1 cellular context compared by ENCODE assay signal in the genomic region with DNA sequence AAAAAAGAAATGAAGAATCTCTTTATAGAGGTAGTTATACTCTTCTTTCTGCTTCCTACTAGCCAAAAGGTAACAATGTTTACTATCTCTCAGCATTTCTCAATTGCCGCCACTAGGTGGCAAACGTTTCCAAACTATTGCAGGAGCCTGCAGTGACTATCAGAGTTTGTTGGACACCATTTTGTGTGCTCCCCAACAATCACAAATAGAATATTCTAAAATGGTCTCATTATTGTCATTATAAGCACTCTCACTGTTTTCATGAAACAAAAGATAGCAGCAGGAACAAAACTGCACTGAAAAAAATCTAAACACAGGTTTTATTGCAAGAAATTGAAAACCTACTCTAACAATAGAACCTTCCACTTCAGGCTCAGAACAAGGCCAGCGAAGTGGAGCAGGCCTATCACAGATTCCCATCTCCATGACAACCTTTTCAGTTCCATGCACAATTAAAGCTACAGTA.
TF ChIP-seq lines count a peak whose summit lies in the region.

No MANE protein-coding gene starts in this region.

TF ChIP-seq in HepG2, 621 proteins besides CTCF, POLR2A, EP300 and RAD21 (continued from another document and continues in another):
- TF ChIP-seq, protein P1, sequence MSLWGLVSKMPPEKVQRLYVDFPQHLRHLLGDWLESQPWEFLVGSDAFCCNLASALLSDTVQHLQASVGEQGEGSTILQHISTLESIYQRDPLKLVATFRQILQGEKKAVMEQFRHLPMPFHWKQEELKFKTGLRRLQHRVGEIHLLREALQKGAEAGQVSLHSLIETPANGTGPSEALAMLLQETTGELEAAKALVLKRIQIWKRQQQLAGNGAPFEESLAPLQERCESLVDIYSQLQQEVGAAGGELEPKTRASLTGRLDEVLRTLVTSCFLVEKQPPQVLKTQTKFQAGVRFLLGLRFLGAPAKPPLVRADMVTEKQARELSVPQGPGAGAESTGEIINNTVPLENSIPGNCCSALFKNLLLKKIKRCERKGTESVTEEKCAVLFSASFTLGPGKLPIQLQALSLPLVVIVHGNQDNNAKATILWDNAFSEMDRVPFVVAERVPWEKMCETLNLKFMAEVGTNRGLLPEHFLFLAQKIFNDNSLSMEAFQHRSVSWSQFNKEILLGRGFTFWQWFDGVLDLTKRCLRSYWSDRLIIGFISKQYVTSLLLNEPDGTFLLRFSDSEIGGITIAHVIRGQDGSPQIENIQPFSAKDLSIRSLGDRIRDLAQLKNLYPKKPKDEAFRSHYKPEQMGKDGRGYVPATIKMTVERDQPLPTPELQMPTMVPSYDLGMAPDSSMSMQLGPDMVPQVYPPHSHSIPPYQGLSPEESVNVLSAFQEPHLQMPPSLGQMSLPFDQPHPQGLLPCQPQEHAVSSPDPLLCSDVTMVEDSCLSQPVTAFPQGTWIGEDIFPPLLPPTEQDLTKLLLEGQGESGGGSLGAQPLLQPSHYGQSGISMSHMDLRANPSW (CRISPR knock-in tag; IDR thresholded peaks at IDR 0.05; ENCODE audit: borderline replicate concordance): no peak
- no peak for TF ChIP-seq MXI1 (IDR thresholded peaks at IDR 0.05; ENCODE audit: borderline replicate concordance, low read depth, low read length)
- TF ChIP-seq NR2F6 (IDR thresholded peaks at IDR 0.05): no peak
- TF ChIP-seq NR2F6 (CRISPR knock-in tag; IDR thresholded peaks at IDR 0.05): no peak
- TF ChIP-seq SRSF4 (IDR thresholded peaks at IDR 0.05; ENCODE audit: low read depth, low read length, poor library complexity, severe bottlenecking): no peak
- TF ChIP-seq, protein P2, sequence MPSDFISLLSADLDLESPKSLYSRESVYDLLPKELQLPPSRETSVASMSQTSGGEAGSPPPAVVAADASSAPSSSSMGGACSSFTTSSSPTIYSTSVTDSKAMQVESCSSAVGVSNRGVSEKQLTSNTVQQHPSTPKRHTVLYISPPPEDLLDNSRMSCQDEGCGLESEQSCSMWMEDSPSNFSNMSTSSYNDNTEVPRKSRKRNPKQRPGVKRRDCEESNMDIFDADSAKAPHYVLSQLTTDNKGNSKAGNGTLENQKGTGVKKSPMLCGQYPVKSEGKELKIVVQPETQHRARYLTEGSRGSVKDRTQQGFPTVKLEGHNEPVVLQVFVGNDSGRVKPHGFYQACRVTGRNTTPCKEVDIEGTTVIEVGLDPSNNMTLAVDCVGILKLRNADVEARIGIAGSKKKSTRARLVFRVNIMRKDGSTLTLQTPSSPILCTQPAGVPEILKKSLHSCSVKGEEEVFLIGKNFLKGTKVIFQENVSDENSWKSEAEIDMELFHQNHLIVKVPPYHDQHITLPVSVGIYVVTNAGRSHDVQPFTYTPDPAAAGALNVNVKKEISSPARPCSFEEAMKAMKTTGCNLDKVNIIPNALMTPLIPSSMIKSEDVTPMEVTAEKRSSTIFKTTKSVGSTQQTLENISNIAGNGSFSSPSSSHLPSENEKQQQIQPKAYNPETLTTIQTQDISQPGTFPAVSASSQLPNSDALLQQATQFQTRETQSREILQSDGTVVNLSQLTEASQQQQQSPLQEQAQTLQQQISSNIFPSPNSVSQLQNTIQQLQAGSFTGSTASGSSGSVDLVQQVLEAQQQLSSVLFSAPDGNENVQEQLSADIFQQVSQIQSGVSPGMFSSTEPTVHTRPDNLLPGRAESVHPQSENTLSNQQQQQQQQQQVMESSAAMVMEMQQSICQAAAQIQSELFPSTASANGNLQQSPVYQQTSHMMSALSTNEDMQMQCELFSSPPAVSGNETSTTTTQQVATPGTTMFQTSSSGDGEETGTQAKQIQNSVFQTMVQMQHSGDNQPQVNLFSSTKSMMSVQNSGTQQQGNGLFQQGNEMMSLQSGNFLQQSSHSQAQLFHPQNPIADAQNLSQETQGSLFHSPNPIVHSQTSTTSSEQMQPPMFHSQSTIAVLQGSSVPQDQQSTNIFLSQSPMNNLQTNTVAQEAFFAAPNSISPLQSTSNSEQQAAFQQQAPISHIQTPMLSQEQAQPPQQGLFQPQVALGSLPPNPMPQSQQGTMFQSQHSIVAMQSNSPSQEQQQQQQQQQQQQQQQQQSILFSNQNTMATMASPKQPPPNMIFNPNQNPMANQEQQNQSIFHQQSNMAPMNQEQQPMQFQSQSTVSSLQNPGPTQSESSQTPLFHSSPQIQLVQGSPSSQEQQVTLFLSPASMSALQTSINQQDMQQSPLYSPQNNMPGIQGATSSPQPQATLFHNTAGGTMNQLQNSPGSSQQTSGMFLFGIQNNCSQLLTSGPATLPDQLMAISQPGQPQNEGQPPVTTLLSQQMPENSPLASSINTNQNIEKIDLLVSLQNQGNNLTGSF (CRISPR knock-in tag; IDR thresholded peaks at IDR 0.05): no peak
- TF ChIP-seq ATM (IDR thresholded peaks at IDR 0.05; ENCODE audit: borderline replicate concordance): no peak
- TF ChIP-seq TAF15 (IDR thresholded peaks at IDR 0.05; ENCODE audit: low read depth, low read length, poor library complexity, severe bottlenecking): no peak
- no peak for TF ChIP-seq NKX3-1 (CRISPR knock-in tag; IDR thresholded peaks at IDR 0.05)
- no peak for TF ChIP-seq AGO2 (optimal IDR thresholded peaks at IDR 0.05; ENCODE audit: low read depth, low read length)
- no peak for TF ChIP-seq ZFP41 (CRISPR knock-in tag; IDR thresholded peaks at IDR 0.05; ENCODE audit: borderline replicate concordance)
- TF ChIP-seq, protein P3, sequence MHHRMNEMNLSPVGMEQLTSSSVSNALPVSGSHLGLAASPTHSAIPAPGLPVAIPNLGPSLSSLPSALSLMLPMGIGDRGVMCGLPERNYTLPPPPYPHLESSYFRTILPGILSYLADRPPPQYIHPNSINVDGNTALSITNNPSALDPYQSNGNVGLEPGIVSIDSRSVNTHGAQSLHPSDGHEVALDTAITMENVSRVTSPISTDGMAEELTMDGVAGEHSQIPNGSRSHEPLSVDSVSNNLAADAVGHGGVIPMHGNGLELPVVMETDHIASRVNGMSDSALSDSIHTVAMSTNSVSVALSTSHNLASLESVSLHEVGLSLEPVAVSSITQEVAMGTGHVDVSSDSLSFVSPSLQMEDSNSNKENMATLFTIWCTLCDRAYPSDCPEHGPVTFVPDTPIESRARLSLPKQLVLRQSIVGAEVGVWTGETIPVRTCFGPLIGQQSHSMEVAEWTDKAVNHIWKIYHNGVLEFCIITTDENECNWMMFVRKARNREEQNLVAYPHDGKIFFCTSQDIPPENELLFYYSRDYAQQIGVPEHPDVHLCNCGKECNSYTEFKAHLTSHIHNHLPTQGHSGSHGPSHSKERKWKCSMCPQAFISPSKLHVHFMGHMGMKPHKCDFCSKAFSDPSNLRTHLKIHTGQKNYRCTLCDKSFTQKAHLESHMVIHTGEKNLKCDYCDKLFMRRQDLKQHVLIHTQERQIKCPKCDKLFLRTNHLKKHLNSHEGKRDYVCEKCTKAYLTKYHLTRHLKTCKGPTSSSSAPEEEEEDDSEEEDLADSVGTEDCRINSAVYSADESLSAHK (CRISPR knock-in tag; IDR thresholded peaks at IDR 0.05; ENCODE audit: borderline replicate concordance): no peak
- TF ChIP-seq, protein P4, sequence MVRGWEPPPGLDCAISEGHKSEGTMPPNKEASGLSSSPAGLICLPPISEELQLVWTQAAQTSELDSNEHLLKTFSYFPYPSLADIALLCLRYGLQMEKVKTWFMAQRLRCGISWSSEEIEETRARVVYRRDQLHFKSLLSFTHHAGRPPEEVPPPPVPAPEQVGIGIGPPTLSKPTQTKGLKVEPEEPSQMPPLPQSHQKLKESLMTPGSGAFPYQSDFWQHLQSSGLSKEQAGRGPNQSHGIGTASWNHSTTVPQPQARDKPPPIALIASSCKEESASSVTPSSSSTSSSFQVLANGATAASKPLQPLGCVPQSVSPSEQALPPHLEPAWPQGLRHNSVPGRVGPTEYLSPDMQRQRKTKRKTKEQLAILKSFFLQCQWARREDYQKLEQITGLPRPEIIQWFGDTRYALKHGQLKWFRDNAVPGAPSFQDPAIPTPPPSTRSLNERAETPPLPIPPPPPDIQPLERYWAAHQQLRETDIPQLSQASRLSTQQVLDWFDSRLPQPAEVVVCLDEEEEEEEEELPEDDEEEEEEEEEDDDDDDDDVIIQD (CRISPR knock-in tag; IDR thresholded peaks at IDR 0.05; ENCODE audit: low read depth): peak; percentile 55; the same call in 1 of the 2 replicates
- TF ChIP-seq, protein P5, sequence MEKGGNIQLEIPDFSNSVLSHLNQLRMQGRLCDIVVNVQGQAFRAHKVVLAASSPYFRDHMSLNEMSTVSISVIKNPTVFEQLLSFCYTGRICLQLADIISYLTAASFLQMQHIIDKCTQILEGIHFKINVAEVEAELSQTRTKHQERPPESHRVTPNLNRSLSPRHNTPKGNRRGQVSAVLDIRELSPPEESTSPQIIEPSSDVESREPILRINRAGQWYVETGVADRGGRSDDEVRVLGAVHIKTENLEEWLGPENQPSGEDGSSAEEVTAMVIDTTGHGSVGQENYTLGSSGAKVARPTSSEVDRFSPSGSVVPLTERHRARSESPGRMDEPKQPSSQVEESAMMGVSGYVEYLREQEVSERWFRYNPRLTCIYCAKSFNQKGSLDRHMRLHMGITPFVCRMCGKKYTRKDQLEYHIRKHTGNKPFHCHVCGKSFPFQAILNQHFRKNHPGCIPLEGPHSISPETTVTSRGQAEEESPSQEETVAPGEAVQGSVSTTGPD (CRISPR knock-in tag; IDR thresholded peaks at IDR 0.05): no peak
- TF ChIP-seq, protein P6, sequence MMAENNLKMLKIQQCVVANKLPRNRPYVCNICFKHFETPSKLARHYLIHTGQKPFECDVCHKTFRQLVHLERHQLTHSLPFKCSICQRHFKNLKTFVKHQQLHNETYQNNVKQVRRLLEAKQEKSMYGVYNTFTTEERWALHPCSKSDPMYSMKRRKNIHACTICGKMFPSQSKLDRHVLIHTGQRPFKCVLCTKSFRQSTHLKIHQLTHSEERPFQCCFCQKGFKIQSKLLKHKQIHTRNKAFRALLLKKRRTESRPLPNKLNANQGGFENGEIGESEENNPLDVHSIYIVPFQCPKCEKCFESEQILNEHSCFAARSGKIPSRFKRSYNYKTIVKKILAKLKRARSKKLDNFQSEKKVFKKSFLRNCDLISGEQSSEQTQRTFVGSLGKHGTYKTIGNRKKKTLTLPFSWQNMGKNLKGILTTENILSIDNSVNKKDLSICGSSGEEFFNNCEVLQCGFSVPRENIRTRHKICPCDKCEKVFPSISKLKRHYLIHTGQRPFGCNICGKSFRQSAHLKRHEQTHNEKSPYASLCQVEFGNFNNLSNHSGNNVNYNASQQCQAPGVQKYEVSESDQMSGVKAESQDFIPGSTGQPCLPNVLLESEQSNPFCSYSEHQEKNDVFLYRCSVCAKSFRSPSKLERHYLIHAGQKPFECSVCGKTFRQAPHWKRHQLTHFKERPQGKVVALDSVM (CRISPR knock-in tag; IDR thresholded peaks at IDR 0.05): no peak
- TF ChIP-seq, protein P7, sequence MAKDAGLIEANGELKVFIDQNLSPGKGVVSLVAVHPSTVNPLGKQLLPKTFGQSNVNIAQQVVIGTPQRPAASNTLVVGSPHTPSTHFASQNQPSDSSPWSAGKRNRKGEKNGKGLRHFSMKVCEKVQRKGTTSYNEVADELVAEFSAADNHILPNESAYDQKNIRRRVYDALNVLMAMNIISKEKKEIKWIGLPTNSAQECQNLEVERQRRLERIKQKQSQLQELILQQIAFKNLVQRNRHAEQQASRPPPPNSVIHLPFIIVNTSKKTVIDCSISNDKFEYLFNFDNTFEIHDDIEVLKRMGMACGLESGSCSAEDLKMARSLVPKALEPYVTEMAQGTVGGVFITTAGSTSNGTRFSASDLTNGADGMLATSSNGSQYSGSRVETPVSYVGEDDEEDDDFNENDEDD (CRISPR knock-in tag; IDR thresholded peaks at IDR 0.05; ENCODE audit: borderline replicate concordance): no peak
- TF ChIP-seq MED1 (CRISPR knock-in tag; IDR thresholded peaks at IDR 0.05): no peak
- TF ChIP-seq SRSF1 (optimal IDR thresholded peaks at IDR 0.05; ENCODE audit: low read depth, low read length): no peak
- TF ChIP-seq EHMT2 (IDR thresholded peaks at IDR 0.05; ENCODE audit: borderline replicate concordance, low read depth, low read length): peak; percentile 87; the same call in 1 of the 2 replicates
- TF ChIP-seq EEA1 (CRISPR knock-in tag; IDR thresholded peaks at IDR 0.05; ENCODE audit: borderline replicate concordance): no peak
- TF ChIP-seq, protein P8, sequence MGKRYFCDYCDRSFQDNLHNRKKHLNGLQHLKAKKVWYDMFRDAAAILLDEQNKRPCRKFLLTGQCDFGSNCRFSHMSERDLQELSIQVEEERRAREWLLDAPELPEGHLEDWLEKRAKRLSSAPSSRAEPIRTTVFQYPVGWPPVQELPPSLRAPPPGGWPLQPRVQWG (CRISPR knock-in tag; IDR thresholded peaks at IDR 0.05; ENCODE audit: borderline replicate concordance, low read depth): no peak
- no peak for TF ChIP-seq ZNF550 (CRISPR knock-in tag; IDR thresholded peaks at IDR 0.05; ENCODE audit: borderline replicate concordance)
- TF ChIP-seq SMC3 (IDR thresholded peaks at IDR 0.05; ENCODE audit: low read length): peak; percentile 90
- no peak for TF ChIP-seq ATRX (CRISPR knock-in tag; IDR thresholded peaks at IDR 0.05; ENCODE audit: borderline replicate concordance)
- TF ChIP-seq ZMYM4 (CRISPR knock-in tag; IDR thresholded peaks at IDR 0.05): peak; percentile 29; the same call in 1 of the 2 replicates
- no peak for TF ChIP-seq ZNF615 (CRISPR knock-in tag; IDR thresholded peaks at IDR 0.05; ENCODE audit: borderline replicate concordance)
- TF ChIP-seq ZNF160 (CRISPR knock-in tag; IDR thresholded peaks at IDR 0.05): no peak
- TF ChIP-seq TP53 (CRISPR knock-in tag; conservative IDR thresholded peaks at IDR 0.05): no peak
- TF ChIP-seq, protein P9, sequence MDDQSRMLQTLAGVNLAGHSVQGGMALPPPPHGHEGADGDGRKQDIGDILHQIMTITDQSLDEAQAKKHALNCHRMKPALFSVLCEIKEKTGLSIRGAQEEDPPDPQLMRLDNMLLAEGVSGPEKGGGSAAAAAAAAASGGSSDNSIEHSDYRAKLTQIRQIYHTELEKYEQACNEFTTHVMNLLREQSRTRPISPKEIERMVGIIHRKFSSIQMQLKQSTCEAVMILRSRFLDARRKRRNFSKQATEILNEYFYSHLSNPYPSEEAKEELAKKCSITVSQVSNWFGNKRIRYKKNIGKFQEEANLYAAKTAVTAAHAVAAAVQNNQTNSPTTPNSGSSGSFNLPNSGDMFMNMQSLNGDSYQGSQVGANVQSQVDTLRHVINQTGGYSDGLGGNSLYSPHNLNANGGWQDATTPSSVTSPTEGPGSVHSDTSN (CRISPR knock-in tag; IDR thresholded peaks at IDR 0.05; ENCODE audit: borderline replicate concordance): no peak
- no peak for TF ChIP-seq ZBTB20 (CRISPR knock-in tag; IDR thresholded peaks at IDR 0.05; ENCODE audit: borderline replicate concordance, low read depth)
- no peak for TF ChIP-seq ZNF12 (CRISPR knock-in tag; IDR thresholded peaks at IDR 0.05)
- TF ChIP-seq, protein P10, sequence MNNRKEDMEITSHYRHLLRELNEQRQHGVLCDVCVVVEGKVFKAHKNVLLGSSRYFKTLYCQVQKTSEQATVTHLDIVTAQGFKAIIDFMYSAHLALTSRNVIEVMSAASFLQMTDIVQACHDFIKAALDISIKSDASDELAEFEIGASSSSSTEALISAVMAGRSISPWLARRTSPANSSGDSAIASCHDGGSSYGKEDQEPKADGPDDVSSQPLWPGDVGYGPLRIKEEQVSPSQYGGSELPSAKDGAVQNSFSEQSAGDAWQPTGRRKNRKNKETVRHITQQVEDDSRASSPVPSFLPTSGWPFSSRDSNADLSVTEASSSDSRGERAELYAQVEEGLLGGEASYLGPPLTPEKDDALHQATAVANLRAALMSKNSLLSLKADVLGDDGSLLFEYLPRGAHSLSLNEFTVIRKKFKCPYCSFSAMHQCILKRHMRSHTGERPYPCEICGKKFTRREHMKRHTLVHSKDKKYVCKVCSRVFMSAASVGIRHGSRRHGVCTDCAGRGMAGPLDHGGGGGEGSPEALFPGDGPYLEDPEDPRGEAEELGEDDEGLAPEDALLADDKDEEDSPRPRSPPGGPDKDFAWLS (CRISPR knock-in tag; IDR thresholded peaks at IDR 0.05; ENCODE audit: borderline replicate concordance): no peak
- no peak for TF ChIP-seq ZNF143 (CRISPR knock-in tag; IDR thresholded peaks at IDR 0.05)
- TF ChIP-seq MYC (CRISPR knock-in tag; IDR thresholded peaks at IDR 0.05; ENCODE audit: borderline replicate concordance): no peak
